In the genomic region with DNA sequence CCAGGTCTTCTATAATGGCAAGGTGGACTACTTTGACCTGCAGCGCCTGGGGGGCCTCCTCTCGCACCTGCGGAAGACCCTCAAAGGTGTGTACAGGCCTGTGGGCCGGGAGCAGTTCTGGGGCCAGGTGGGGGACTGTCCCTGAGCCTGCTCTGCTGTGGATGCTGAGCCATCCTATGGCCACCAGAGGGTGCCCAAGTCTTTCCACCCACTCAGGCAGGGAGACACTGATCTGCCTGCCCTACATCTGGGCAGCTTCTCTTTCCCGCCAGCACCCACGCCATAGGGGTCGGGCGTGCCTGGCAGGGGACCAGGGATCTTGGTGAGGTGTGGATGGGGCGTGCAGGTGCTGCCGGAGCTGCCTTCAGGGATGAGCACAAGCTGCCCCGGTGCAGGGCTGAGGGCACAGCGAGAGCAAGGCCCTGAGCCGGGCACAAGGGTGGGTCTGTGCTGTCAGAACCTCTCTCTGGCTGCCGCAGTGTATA, we compare ENCODE assay signal across 1 cellular context.
TF ChIP-seq lines count a peak whose summit lies in the region.

No MANE protein-coding gene starts in this region.

TF ChIP-seq in HepG2, 621 proteins besides CTCF, POLR2A, EP300 and RAD21 (continued from another document and continues in another):
- TF ChIP-seq, protein P1, sequence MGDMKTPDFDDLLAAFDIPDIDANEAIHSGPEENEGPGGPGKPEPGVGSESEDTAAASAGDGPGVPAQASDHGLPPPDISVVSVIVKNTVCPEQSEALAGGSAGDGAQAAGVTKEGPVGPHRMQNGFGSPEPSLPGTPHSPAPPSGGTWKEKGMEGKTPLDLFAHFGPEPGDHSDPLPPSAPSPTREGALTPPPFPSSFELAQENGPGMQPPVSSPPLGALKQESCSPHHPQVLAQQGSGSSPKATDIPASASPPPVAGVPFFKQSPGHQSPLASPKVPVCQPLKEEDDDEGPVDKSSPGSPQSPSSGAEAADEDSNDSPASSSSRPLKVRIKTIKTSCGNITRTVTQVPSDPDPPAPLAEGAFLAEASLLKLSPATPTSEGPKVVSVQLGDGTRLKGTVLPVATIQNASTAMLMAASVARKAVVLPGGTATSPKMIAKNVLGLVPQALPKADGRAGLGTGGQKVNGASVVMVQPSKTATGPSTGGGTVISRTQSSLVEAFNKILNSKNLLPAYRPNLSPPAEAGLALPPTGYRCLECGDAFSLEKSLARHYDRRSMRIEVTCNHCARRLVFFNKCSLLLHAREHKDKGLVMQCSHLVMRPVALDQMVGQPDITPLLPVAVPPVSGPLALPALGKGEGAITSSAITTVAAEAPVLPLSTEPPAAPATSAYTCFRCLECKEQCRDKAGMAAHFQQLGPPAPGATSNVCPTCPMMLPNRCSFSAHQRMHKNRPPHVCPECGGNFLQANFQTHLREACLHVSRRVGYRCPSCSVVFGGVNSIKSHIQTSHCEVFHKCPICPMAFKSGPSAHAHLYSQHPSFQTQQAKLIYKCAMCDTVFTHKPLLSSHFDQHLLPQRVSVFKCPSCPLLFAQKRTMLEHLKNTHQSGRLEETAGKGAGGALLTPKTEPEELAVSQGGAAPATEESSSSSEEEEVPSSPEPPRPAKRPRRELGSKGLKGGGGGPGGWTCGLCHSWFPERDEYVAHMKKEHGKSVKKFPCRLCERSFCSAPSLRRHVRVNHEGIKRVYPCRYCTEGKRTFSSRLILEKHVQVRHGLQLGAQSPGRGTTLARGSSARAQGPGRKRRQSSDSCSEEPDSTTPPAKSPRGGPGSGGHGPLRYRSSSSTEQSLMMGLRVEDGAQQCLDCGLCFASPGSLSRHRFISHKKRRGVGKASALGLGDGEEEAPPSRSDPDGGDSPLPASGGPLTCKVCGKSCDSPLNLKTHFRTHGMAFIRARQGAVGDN (CRISPR knock-in tag; IDR thresholded peaks at IDR 0.05) = peak; percentile 45
- TF ChIP-seq HOXA7 (CRISPR knock-in tag; IDR thresholded peaks at IDR 0.05) (no peak), RARA (CRISPR knock-in tag; IDR thresholded peaks at IDR 0.05) (no peak), ZBTB38 (CRISPR knock-in tag; IDR thresholded peaks at IDR 0.05) (peak; percentile 42; the same call in 1 of the 2 replicates), ZNF746 (CRISPR knock-in tag; IDR thresholded peaks at IDR 0.05) (no peak), ATF7 (IDR thresholded peaks at IDR 0.05) (no peak), ATF7 (CRISPR knock-in tag; IDR thresholded peaks at IDR 0.05) (no peak), CAMTA2 (CRISPR knock-in tag; IDR thresholded peaks at IDR 0.05; ENCODE audit: borderline replicate concordance) (no peak), ADNP (CRISPR knock-in tag; IDR thresholded peaks at IDR 0.05) (no peak), JUND (CRISPR knock-in tag; IDR thresholded peaks at IDR 0.05) (no peak), MTA1 (CRISPR knock-in tag; IDR thresholded peaks at IDR 0.05; ENCODE audit: borderline replicate concordance) (no peak), ZNF34 (CRISPR knock-in tag; IDR thresholded peaks at IDR 0.05; ENCODE audit: borderline replicate concordance) (no peak), CREM (IDR thresholded peaks at IDR 0.05) (no peak), CREM (CRISPR knock-in tag; IDR thresholded peaks at IDR 0.05) (no peak), RFX1 (IDR thresholded peaks at IDR 0.05) (no peak), MAFF (IDR thresholded peaks at IDR 0.05; ENCODE audit: low read depth, low read length) (no peak), CENPT (CRISPR knock-in tag; IDR thresholded peaks at IDR 0.05; ENCODE audit: low read depth) (no peak), ZNF549 (CRISPR knock-in tag; IDR thresholded peaks at IDR 0.05) (no peak), ZNF296 (CRISPR knock-in tag; conservative IDR thresholded peaks at IDR 0.05) (no peak), KDM5A (IDR thresholded peaks at IDR 0.05; ENCODE audit: borderline replicate concordance, low read length) (no peak), ZNF605 (CRISPR knock-in tag; IDR thresholded peaks at IDR 0.05) (no peak), ZNF331 (CRISPR knock-in tag; IDR thresholded peaks at IDR 0.05) (no peak), CCDC6 (CRISPR knock-in tag; IDR thresholded peaks at IDR 0.05) (no peak)
- TF ChIP-seq, protein P2, sequence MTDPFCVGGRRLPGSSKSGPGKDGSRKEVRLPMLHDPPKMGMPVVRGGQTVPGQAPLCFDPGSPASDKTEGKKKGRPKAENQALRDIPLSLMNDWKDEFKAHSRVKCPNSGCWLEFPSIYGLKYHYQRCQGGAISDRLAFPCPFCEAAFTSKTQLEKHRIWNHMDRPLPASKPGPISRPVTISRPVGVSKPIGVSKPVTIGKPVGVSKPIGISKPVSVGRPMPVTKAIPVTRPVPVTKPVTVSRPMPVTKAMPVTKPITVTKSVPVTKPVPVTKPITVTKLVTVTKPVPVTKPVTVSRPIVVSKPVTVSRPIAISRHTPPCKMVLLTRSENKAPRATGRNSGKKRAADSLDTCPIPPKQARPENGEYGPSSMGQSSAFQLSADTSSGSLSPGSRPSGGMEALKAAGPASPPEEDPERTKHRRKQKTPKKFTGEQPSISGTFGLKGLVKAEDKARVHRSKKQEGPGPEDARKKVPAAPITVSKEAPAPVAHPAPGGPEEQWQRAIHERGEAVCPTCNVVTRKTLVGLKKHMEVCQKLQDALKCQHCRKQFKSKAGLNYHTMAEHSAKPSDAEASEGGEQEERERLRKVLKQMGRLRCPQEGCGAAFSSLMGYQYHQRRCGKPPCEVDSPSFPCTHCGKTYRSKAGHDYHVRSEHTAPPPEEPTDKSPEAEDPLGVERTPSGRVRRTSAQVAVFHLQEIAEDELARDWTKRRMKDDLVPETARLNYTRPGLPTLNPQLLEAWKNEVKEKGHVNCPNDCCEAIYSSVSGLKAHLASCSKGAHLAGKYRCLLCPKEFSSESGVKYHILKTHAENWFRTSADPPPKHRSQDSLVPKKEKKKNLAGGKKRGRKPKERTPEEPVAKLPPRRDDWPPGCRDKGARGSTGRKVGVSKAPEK (CRISPR knock-in tag; IDR thresholded peaks at IDR 0.05; ENCODE audit: borderline replicate concordance) = no peak
- TF ChIP-seq, protein P3, sequence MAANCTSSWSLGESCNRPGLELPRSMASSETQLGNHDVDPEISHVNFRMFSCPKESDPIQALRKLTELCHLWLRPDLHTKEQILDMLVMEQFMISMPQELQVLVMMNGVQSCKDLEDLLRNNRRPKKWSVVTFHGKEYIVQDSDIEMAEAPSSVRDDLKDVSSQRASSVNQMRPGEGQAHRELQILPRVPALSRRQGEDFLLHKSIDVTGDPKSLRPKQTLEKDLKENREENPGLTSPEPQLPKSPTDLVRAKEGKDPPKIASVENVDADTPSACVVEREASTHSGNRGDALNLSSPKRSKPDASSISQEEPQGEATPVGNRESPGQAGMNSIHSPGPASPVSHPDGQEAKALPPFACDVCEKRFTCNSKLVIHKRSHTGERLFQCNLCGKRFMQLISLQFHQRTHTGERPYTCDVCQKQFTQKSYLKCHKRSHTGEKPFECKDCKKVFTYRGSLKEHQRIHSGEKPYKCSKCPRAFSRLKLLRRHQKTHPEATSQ (CRISPR knock-in tag; IDR thresholded peaks at IDR 0.05; ENCODE audit: borderline replicate concordance) = no peak
- TF ChIP-seq, protein P4, sequence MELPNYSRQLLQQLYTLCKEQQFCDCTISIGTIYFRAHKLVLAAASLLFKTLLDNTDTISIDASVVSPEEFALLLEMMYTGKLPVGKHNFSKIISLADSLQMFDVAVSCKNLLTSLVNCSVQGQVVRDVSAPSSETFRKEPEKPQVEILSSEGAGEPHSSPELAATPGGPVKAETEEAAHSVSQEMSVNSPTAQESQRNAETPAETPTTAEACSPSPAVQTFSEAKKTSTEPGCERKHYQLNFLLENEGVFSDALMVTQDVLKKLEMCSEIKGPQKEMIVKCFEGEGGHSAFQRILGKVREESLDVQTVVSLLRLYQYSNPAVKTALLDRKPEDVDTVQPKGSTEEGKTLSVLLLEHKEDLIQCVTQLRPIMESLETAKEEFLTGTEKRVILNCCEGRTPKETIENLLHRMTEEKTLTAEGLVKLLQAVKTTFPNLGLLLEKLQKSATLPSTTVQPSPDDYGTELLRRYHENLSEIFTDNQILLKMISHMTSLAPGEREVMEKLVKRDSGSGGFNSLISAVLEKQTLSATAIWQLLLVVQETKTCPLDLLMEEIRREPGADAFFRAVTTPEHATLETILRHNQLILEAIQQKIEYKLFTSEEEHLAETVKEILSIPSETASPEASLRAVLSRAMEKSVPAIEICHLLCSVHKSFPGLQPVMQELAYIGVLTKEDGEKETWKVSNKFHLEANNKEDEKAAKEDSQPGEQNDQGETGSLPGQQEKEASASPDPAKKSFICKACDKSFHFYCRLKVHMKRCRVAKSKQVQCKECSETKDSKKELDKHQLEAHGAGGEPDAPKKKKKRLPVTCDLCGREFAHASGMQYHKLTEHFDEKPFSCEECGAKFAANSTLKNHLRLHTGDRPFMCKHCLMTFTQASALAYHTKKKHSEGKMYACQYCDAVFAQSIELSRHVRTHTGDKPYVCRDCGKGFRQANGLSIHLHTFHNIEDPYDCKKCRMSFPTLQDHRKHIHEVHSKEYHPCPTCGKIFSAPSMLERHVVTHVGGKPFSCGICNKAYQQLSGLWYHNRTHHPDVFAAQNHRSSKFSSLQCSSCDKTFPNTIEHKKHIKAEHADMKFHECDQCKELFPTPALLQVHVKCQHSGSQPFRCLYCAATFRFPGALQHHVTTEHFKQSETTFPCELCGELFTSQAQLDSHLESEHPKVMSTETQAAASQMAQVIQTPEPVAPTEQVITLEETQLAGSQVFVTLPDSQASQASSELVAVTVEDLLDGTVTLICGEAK (IDR thresholded peaks at IDR 0.05) = no peak
- TF ChIP-seq, protein P4 (CRISPR knock-in tag; IDR thresholded peaks at IDR 0.05) = no peak
- TF ChIP-seq, protein P5, sequence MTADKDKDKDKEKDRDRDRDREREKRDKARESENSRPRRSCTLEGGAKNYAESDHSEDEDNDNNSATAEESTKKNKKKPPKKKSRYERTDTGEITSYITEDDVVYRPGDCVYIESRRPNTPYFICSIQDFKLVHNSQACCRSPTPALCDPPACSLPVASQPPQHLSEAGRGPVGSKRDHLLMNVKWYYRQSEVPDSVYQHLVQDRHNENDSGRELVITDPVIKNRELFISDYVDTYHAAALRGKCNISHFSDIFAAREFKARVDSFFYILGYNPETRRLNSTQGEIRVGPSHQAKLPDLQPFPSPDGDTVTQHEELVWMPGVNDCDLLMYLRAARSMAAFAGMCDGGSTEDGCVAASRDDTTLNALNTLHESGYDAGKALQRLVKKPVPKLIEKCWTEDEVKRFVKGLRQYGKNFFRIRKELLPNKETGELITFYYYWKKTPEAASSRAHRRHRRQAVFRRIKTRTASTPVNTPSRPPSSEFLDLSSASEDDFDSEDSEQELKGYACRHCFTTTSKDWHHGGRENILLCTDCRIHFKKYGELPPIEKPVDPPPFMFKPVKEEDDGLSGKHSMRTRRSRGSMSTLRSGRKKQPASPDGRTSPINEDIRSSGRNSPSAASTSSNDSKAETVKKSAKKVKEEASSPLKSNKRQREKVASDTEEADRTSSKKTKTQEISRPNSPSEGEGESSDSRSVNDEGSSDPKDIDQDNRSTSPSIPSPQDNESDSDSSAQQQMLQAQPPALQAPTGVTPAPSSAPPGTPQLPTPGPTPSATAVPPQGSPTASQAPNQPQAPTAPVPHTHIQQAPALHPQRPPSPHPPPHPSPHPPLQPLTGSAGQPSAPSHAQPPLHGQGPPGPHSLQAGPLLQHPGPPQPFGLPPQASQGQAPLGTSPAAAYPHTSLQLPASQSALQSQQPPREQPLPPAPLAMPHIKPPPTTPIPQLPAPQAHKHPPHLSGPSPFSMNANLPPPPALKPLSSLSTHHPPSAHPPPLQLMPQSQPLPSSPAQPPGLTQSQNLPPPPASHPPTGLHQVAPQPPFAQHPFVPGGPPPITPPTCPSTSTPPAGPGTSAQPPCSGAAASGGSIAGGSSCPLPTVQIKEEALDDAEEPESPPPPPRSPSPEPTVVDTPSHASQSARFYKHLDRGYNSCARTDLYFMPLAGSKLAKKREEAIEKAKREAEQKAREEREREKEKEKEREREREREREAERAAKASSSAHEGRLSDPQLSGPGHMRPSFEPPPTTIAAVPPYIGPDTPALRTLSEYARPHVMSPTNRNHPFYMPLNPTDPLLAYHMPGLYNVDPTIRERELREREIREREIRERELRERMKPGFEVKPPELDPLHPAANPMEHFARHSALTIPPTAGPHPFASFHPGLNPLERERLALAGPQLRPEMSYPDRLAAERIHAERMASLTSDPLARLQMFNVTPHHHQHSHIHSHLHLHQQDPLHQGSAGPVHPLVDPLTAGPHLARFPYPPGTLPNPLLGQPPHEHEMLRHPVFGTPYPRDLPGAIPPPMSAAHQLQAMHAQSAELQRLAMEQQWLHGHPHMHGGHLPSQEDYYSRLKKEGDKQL (CRISPR knock-in tag; IDR thresholded peaks at IDR 0.05; ENCODE audit: low read depth) = no peak
- TF ChIP-seq, protein P6, sequence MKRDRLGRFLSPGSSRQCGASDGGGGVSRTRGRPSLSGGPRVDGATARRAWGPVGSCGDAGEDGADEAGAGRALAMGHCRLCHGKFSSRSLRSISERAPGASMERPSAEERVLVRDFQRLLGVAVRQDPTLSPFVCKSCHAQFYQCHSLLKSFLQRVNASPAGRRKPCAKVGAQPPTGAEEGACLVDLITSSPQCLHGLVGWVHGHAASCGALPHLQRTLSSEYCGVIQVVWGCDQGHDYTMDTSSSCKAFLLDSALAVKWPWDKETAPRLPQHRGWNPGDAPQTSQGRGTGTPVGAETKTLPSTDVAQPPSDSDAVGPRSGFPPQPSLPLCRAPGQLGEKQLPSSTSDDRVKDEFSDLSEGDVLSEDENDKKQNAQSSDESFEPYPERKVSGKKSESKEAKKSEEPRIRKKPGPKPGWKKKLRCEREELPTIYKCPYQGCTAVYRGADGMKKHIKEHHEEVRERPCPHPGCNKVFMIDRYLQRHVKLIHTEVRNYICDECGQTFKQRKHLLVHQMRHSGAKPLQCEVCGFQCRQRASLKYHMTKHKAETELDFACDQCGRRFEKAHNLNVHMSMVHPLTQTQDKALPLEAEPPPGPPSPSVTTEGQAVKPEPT (CRISPR knock-in tag; IDR thresholded peaks at IDR 0.05; ENCODE audit: low read depth) = no peak
